In genomic region chr2:42752299-42752698, GRCh38 we compare ENCODE assay signal across 12 cellular contexts. TPM values are rescaled to one million over a fixed set of nuclear protein-coding genes. Genes with fewer than 3 reads are reported as not detected.
DNase-seq lines count a peak whose midpoint lies in the region; ATAC-seq and TF ChIP-seq lines count a peak whose summit lies in the region.
"Had no signal": no experiment of that assay in that cellular context is flagged by ENCODE, and none has a peak within 500 bp of the region (broad histone marks: within the 10 kb centered on the region; RNA-seq: fewer than 3 reads in every experiment).

No MANE protein-coding gene starts in this region.

- H3K4me3 Mint-ChIP-seq in T-helper 2 cell treated with Interferon-gamma antibody and Interleukin-4, amounts not matched to agents 5 μg/mL and 100 μg/mL, for 36 hours: no peak overlapping the region
- H3K4me3 Mint-ChIP-seq: activated naive CD8-positive, alpha-beta T cell had no signal

- ATAC-seq in GM18867 (IDR thresholded peaks at IDR 0.05; ENCODE audit: unreplicated experiment): peak; percentile 62
- peak; percentile 57 for ATAC-seq in HG02759 (IDR thresholded peaks at IDR 0.05; ENCODE audit: unreplicated experiment)

- no peak overlapping the region for H3K27ac Mint-ChIP-seq in T-helper 2 cell treated with Interferon-gamma antibody and Interleukin-4, amounts not matched to agents 5 μg/mL and 100 μg/mL, for 36 hours
- H3K27ac Mint-ChIP-seq: activated naive CD8-positive, alpha-beta T cell had no signal

- H3K4me3 ChIP-seq in NB4 (ENCODE audit: low read depth, low read length): no peak overlapping the region
- H3K4me3 ChIP-seq: thoracic aorta had no signal

- TF ChIP-seq POLR2A in NB4 (IDR thresholded peaks at IDR 0.05; ENCODE audit: extremely low read depth, insufficient read length): no peak

- no peaks in the 10 kb centered on the region for H3K36me3 Mint-ChIP-seq in T-helper 2 cell treated with Interferon-gamma antibody and Interleukin-4, amounts not matched to agents 5 μg/mL and 100 μg/mL, for 36 hours (ENCODE audit: low read depth)

- peaks cover 6% of the 10 kb centered on the region for H3K4me1 Mint-ChIP-seq in T-helper 2 cell treated with Interferon-gamma antibody and Interleukin-4, amounts not matched to agents 5 μg/mL and 100 μg/mL, for 36 hours (ENCODE audit: low read depth)

- no peaks in the 10 kb centered on the region for H3K9me3 Mint-ChIP-seq in T-helper 2 cell treated with Interferon-gamma antibody and Interleukin-4, amounts not matched to agents 5 μg/mL and 100 μg/mL, for 36 hours

- DNase-seq in NB4 (ENCODE audit: low read depth) (peak; percentile 99), medulla oblongata (ENCODE audit: extremely low spot score) (peak; percentile 80), DMS53 treated with DMSO at 0.1 percent for 48 hours (lab: John Stamatoyannopoulos, UW; ENCODE audit: unreplicated experiment) (no peak), dermis blood vessel endothelial cell (no peak)
- no peak for DNase-seq in T-helper 2 cell treated with Interferon-gamma antibody and Interleukin-4, amounts not matched to agents 5 μg/mL and 100 μg/mL, for 36 hours (ENCODE audit: low spot score)
- no peak for DNase-seq in activated CD4-positive, alpha-beta T cell treated with anti-CD3 and anti-CD28 coated beads for 48 hours
- DNase-seq: NCI-H82 had no signal

- TF ChIP-seq CTCF in NB4 (IDR thresholded peaks at IDR 0.05; ENCODE audit: low read depth, low read length): no peak

- no peaks in the 10 kb centered on the region for H3K27me3 Mint-ChIP-seq in T-helper 2 cell treated with Interferon-gamma antibody and Interleukin-4, amounts not matched to agents 5 μg/mL and 100 μg/mL, for 36 hours (ENCODE audit: low read depth)
- H3K27me3 Mint-ChIP-seq: activated naive CD8-positive, alpha-beta T cell had no signal

RNA-seq across cellular contexts. Expression of gene OXER1, which starts 11.6 kb away (rescaled TPM):
- total RNA-seq in dermis blood vessel endothelial cell: not detected in 2 replicates
- total RNA-seq: pulmonary artery endothelial cell had no signal

RNA-seq across cellular contexts. Expression of gene HAAO, which starts 40.1 kb away (rescaled TPM):
- not detected in 2 replicates for total RNA-seq in dermis blood vessel endothelial cell

Comparison
In these comparisons a context has a peak if more than half of its experiments do, and no peak if none do; other contexts are left out.
1. DNase-seq: peak in NB4 (single experiment) and medulla oblongata (single experiment); none in DMS53 treated with DMSO at 0.1 percent for 48 hours (single experiment), T-helper 2 cell treated with Interferon-gamma antibody and Interleukin-4, amounts not matched to agents 5 μg/mL and 100 μg/mL, for 36 hours (single experiment), dermis blood vessel endothelial cell (single experiment) and activated CD4-positive, alpha-beta T cell treated with anti-CD3 and anti-CD28 coated beads for 48 hours (single experiment).